Comparison of ENCODE assay signal across 16 cellular contexts in genomic region chr7:70812511-70812910, GRCh38.
A peak's percentile ranks its signal among the peaks of the same experiment; 100 is the strongest.
DNase-seq lines count a peak whose midpoint lies in the region; ATAC-seq, FAIRE-seq and TF ChIP-seq lines count a peak whose summit lies in the region.
"Had no signal": no experiment of that assay in that cellular context is flagged by ENCODE, and none has a peak within 500 bp of the region (broad histone marks: within the 10 kb centered on the region; RNA-seq: fewer than 3 reads in every experiment).

No MANE protein-coding gene starts in this region.

- no peak overlapping the region for H3K27ac ChIP-seq in SU-DHL-6 (ENCODE audit: low read depth, low read length)
- H3K27ac ChIP-seq: ascending aorta, pancreas had no signal

- no peak overlapping the region for H3K4me3 ChIP-seq in AG10803 (ENCODE audit: low read length)
- H3K4me3 ChIP-seq in SU-DHL-6 (ENCODE audit: insufficient read depth, low read length, poor library complexity, severe bottlenecking): no peak overlapping the region
- H3K4me3 ChIP-seq: ascending aorta, pancreas had no signal

- ATAC-seq in GM18867 (IDR thresholded peaks at IDR 0.05; ENCODE audit: unreplicated experiment): no peak
- ATAC-seq: activated T-helper 17 cell treated with anti-CD3 and anti-CD28 coated beads, Interleukin-2, amount 50 U/mL, for 72 hours; pancreas had no signal

- H3K9me2 ChIP-seq in SU-DHL-6 (replicated peaks; ENCODE audit: insufficient read depth, low read length): no peaks in the 10 kb centered on the region

- no peaks in the 10 kb centered on the region for H3F3A ChIP-seq in SU-DHL-6 (ENCODE audit: insufficient read depth)

- no peak overlapping the region for H3K4me2 ChIP-seq in SU-DHL-6 (ENCODE audit: low read depth, low read length, poor library complexity, severe bottlenecking)

- H3K9me3 ChIP-seq in SU-DHL-6 (ENCODE audit: insufficient read depth, low read length): peaks cover 3% of the 10 kb centered on the region; the same call in 1 of the 2 replicates
- H3K9me3 ChIP-seq: pancreas had no signal

- DNase-seq in AG10803 (ENCODE audit: low read depth) (no peak), H54 (ENCODE audit: insufficient read length, low spot score) (no peak), islet precursor cell (peak; percentile 15), medulla oblongata (ENCODE audit: extremely low spot score) (no peak), HPDE6-E6E7 (ENCODE audit: extremely low spot score) (no peak), Ammon's horn (ENCODE audit: low spot score) (no peak)
- DNase-seq: activated CD4-positive, alpha-beta memory T cell treated with anti-CD3 and anti-CD28 coated beads, Interleukin-2, amount 10 ng/mL, durations not matched to agents 7 days and 5 days; DMS153; NCI-H1417; pancreas; Right ventricle myocardium superior; stimulated activated CD4-positive, alpha-beta T cell treated with anti-CD3 and anti-CD28 coated beads, Interleukin-15, amount 100 ng/mL, for 24 hours had no signal

- FAIRE-seq in H54 (lab: Jason Lieb, UNC): peak; percentile 62
- FAIRE-seq: pancreas had no signal

- no peak for TF ChIP-seq POLR2A in H54 (IDR thresholded peaks at IDR 0.05; ENCODE audit: low read depth, low read length)

- no peaks in the 10 kb centered on the region for H3K27me3 ChIP-seq in SU-DHL-6 (ENCODE audit: low read length)
- H3K27me3 ChIP-seq: ascending aorta had no signal

- no peaks in the 10 kb centered on the region for H3K79me2 ChIP-seq in SU-DHL-6 (ENCODE audit: insufficient read depth, low read length)

- no peak overlapping the region for H3K9ac ChIP-seq in SU-DHL-6 (ENCODE audit: low read length)

- H2AFZ ChIP-seq in SU-DHL-6 (ENCODE audit: low read depth, low read length, severe bottlenecking): no peak overlapping the region

- TF ChIP-seq CTCF in AG10803 (conservative IDR thresholded peaks at IDR 0.05; ENCODE audit: low read length): peak; percentile 26; the same call in 1 of the 2 replicates
- peak; percentile 34 for TF ChIP-seq CTCF in SU-DHL-6 (IDR thresholded peaks at IDR 0.05; ENCODE audit: insufficient read depth, low read length, poor library complexity, severe bottlenecking)

- no peaks in the 10 kb centered on the region for H4K20me1 ChIP-seq in SU-DHL-6 (ENCODE audit: low read depth, low read length)

- no peaks in the 10 kb centered on the region for H3K36me3 ChIP-seq in SU-DHL-6 (ENCODE audit: low read length)
- H3K36me3 ChIP-seq: ascending aorta, pancreas had no signal
